ENCODE assay signal across 9 cellular contexts in genomic region chr9:94950733-94951590, GRCh38.
DNase-seq lines count a peak whose midpoint lies in the region; ATAC-seq and TF ChIP-seq lines count a peak whose summit lies in the region.
"Had no signal": no experiment of that assay in that cellular context is flagged by ENCODE, and none has a peak within 500 bp of the region (broad histone marks: within the 10 kb centered on the region; RNA-seq: fewer than 3 reads in every experiment).

No MANE protein-coding gene starts in this region.

- intact Hi-C loops in lower leg skin (cut with DNase I; ENCODE audit: low total_unique reads) = no loop called here

- ATAC-seq in DND-41 (ENCODE audit: insufficient read depth, low read depth) (peak; percentile 50; the same call in 2 of the 3 replicates), RWPE2 (ENCODE audit: low read depth) (peak; percentile 17; the same call in 1 of the 3 replicates), HG03095 (IDR thresholded peaks at IDR 0.05; ENCODE audit: unreplicated experiment) (no peak)

- TF ChIP-seq POLR2A in lower leg skin (IDR thresholded peaks at IDR 0.05) = no peak

- no peaks in the 10 kb centered on the region for H3K36me3 ChIP-seq in DND-41 (ENCODE audit: insufficient read depth, low read length)
- no peaks in the 10 kb centered on the region for H3K36me3 ChIP-seq in RWPE2 (ENCODE audit: low read depth)

- no peak overlapping the region for H3K4me3 Mint-ChIP-seq in progenitor cell of endocrine pancreas (ENCODE audit: low read depth)

- TF ChIP-seq CTCF in DND-41 (IDR thresholded peaks at IDR 0.05; ENCODE audit: borderline replicate concordance, extremely low read depth, low read length, poor library complexity, severe bottlenecking) = no peak
- no peak for TF ChIP-seq CTCF in RWPE2 (IDR thresholded peaks at IDR 0.05; ENCODE audit: poor library complexity, severe bottlenecking)
- no peak for TF ChIP-seq CTCF in progenitor cell of endocrine pancreas (IDR thresholded peaks at IDR 0.05; ENCODE audit: unreplicated experiment)
- TF ChIP-seq CTCF in lower leg skin (IDR thresholded peaks at IDR 0.05) = no peak

- H3K27ac Mint-ChIP-seq in progenitor cell of endocrine pancreas = peak overlapping the region; percentile 39

- no peaks in the 10 kb centered on the region for H3K9me3 Mint-ChIP-seq in progenitor cell of endocrine pancreas (ENCODE audit: low read depth)

- no peaks in the 10 kb centered on the region for H3K27me3 Mint-ChIP-seq in progenitor cell of endocrine pancreas

- H3K4me2 ChIP-seq in DND-41 (ENCODE audit: insufficient read depth, low read length) = no peak overlapping the region

- H3K4me1 Mint-ChIP-seq in progenitor cell of endocrine pancreas (ENCODE audit: low read depth) = peaks cover 28% of the 10 kb centered on the region

- no peak overlapping the region for H3K27ac ChIP-seq in DND-41 (ENCODE audit: low read length)
- H3K27ac ChIP-seq in RWPE2 (ENCODE audit: poor library complexity, severe bottlenecking) = peak overlapping the region; percentile 79

- H2AFZ ChIP-seq in DND-41 (ENCODE audit: low read depth, low read length) = no peak overlapping the region

- H3K4me3 ChIP-seq in DND-41 (ENCODE audit: low read depth in 1 of 2, low read length in 2 of 2) = no peak overlapping the region
- H3K4me3 ChIP-seq in RWPE2 (ENCODE audit: severe bottlenecking) = no peak overlapping the region
- H3K4me3 ChIP-seq in lower leg skin (ENCODE audit: low read depth, poor library complexity, severe bottlenecking) = no peak overlapping the region

- H3K4me1 ChIP-seq in DND-41 (ENCODE audit: insufficient read depth, low read length) = no peaks in the 10 kb centered on the region; the same call in 1 of the 2 replicates
- peaks cover 53% of the 10 kb centered on the region for H3K4me1 ChIP-seq in RWPE2 (ENCODE audit: insufficient read depth, poor library complexity, severe bottlenecking)

- H4K20me1 ChIP-seq in DND-41 (ENCODE audit: insufficient read depth, low read length) = no peaks in the 10 kb centered on the region

- no peaks in the 10 kb centered on the region for H3K9me3 ChIP-seq in DND-41 (ENCODE audit: insufficient read depth, low read length, severe bottlenecking)
- no peaks in the 10 kb centered on the region for H3K9me3 ChIP-seq in RWPE2 (ENCODE audit: severe bottlenecking)

- H3K79me2 ChIP-seq in DND-41 (ENCODE audit: insufficient read depth, low read length) = no peaks in the 10 kb centered on the region

- H3K27me3 ChIP-seq in DND-41 (ENCODE audit: insufficient read depth, low read length, poor library complexity) (no peaks in the 10 kb centered on the region), RWPE2 (ENCODE audit: insufficient read depth, poor library complexity, severe bottlenecking) (no peaks in the 10 kb centered on the region)

- H3K9ac ChIP-seq in DND-41 (ENCODE audit: low read depth, low read length) = no peak overlapping the region

- 49 to 55% methylated on average over 7 of the region's 7 CpGs for WGBS in lower leg skin, 2 donors

- DNase-seq in DND-41 = no peak
- DNase-seq in RWPE2 (ENCODE audit: low spot score) = no peak
- peak; percentile 47 for DNase-seq in fibroblast of peridontal ligament (ENCODE audit: extremely low read depth)
- DNase-seq in progenitor cell of endocrine pancreas (ENCODE audit: low spot score, unreplicated experiment) = no peak
- no peak for DNase-seq in lower leg skin (ENCODE audit: low spot score in 2 of 2)
- no peak for DNase-seq in stimulated activated CD8-positive, alpha-beta memory T cell treated with anti-CD3 and anti-CD28 coated beads, Interleukin-4, amount 100 ng/mL, for 48 hours
- no peak for DNase-seq in NCI-H2227 treated with DMSO at 0.1 percent for 48 hours (lab: John Stamatoyannopoulos, UW)
- DNase-seq: OCI-M1 had no signal

- peaks cover 9% of the 10 kb centered on the region for H3K36me3 Mint-ChIP-seq in progenitor cell of endocrine pancreas (ENCODE audit: insufficient read depth)
